ENCODE assay signal across 7 cellular contexts in the genomic region with DNA sequence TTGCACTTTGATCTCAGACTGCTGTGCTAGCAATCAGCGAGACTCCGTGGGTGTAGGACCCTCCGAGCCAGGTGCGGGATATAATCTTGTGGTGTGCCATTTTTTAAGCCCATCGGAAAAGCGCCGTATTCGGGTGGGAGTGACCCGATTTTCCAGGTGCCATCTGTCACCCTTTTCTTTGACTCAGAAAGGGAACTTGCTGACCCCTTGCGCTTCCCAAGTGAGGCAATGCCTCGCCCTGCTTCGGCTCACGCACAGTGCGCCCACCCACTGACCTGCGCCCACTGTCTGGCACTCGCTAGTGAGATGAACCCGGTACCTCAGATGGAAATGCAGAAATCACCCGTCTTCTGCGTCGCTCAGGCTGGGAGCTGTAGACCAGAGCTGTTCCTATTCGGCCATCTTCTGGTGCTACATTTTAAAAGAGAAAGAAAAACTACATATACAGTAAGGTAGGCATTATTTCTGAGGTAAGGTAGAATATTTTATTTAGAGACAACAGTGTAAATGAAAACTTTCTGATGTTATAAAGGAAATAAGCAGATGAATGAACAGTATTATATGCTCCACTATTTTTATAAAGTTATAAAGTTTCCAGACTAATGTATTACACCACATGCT.
DNase-seq lines count a peak whose midpoint lies in the region; ATAC-seq, FAIRE-seq and TF ChIP-seq lines count a peak whose summit lies in the region.
"Not testable (repeated sequence)": the region's sequence is repeated elsewhere in the genome, so short reads cannot be mapped to it uniquely, and the experiment has no call there.

No MANE protein-coding gene starts in this region.

- H3K36me3 Mint-ChIP-seq in T-helper 1 cell treated with Interleukin-12 subunit alpha and Interleukin-12 subunit beta and Interleukin-4 antibody, amounts not matched to agents 30 μg/mL and 1 μg/mL, for 36 hours (ENCODE audit: low read depth); activated T-cell treated with anti-CD3 and anti-CD28 coated beads, Interleukin-2, amount 50 U/mL, for 24 hours (ENCODE audit: low read depth): not testable (repeated sequence)

- TF ChIP-seq RAD21 in HCT116 (IDR thresholded peaks at IDR 0.05; ENCODE audit: low read depth); HepG2 (CRISPR knock-in tag; IDR thresholded peaks at IDR 0.05): not testable (repeated sequence)

- peak overlapping the region; percentile 43 for H3K4me2 ChIP-seq in HCT116 (ENCODE audit: low read length)
- not testable (repeated sequence) for H3K4me2 ChIP-seq in HepG2 (ENCODE audit: low read depth, low read length)

- ATAC-seq in HCT116, HepG2: not testable (repeated sequence)

- H3K9me3 Mint-ChIP-seq in T-helper 1 cell treated with Interleukin-12 subunit alpha and Interleukin-12 subunit beta and Interleukin-4 antibody, amounts not matched to agents 30 μg/mL and 1 μg/mL, for 36 hours, result peaks cover 12% of the 10 kb centered on the region
- not testable (repeated sequence) for H3K9me3 Mint-ChIP-seq in activated T-cell treated with anti-CD3 and anti-CD28 coated beads, Interleukin-2, amount 50 U/mL, for 24 hours

- not testable (repeated sequence) for H2AFZ ChIP-seq in HCT116 (ENCODE audit: low read depth, low read length, poor library complexity, severe bottlenecking); HepG2 (ENCODE audit: low read length)

- not testable (repeated sequence) for H3K36me3 ChIP-seq in HCT116 (ENCODE audit: control insufficient read depth in 1 of 2, insufficient read depth in 2 of 2, low read length in 2 of 2); HepG2 (replicated peaks in 1 of 2; ENCODE audit: control insufficient read depth in 1 of 2, insufficient read depth in 2 of 2, low read length in 2 of 2)

- H3K27ac Mint-ChIP-seq in T-helper 1 cell treated with Interleukin-12 subunit alpha and Interleukin-12 subunit beta and Interleukin-4 antibody, amounts not matched to agents 30 μg/mL and 1 μg/mL, for 36 hours; activated T-cell treated with anti-CD3 and anti-CD28 coated beads, Interleukin-2, amount 50 U/mL, for 24 hours: not testable (repeated sequence)

- not testable (repeated sequence) for H3K4me1 Mint-ChIP-seq in T-helper 1 cell treated with Interleukin-12 subunit alpha and Interleukin-12 subunit beta and Interleukin-4 antibody, amounts not matched to agents 30 μg/mL and 1 μg/mL, for 36 hours (ENCODE audit: low read depth); activated T-cell treated with anti-CD3 and anti-CD28 coated beads, Interleukin-2, amount 50 U/mL, for 24 hours (ENCODE audit: low read depth)

- peak; percentile 4 for DNase-seq in CMK (ENCODE audit: low read depth)
- DNase-seq in HCT116 (ENCODE audit: low read depth, low spot score); activated T-cell treated with anti-CD3 and anti-CD28 coated beads, Interleukin-2, amount 50 U/mL, for 24 hours; HepG2 (ENCODE audit: low spot score): not testable (repeated sequence)
- peak; percentile 7 for DNase-seq in LoVo (ENCODE audit: low spot score)
- DNase-seq in NCI-H526 treated with DMSO at 0.1 percent for 48 hours (lab: John Stamatoyannopoulos, UW), result peak; percentile 26

- H3K4me3 ChIP-seq in HCT116 (replicated peaks in 1 of 2; ENCODE audit: low read depth in 1 of 2, low read length in 2 of 2), result peak overlapping the region; percentile 41 to 47
- H3K4me3 ChIP-seq in HepG2 (replicated peaks in 1 of 3; ENCODE audit: insufficient read depth in 1 of 3, low read depth in 2 of 3, low read length in 3 of 3), result not testable (repeated sequence)

- H3K4me3 Mint-ChIP-seq in T-helper 1 cell treated with Interleukin-12 subunit alpha and Interleukin-12 subunit beta and Interleukin-4 antibody, amounts not matched to agents 30 μg/mL and 1 μg/mL, for 36 hours, result peak overlapping the region; percentile 23
- H3K4me3 Mint-ChIP-seq in activated T-cell treated with anti-CD3 and anti-CD28 coated beads, Interleukin-2, amount 50 U/mL, for 24 hours, result peak overlapping the region; percentile 20

- CTCF ChIA-PET in HCT116 (lab: Charles Lee); HepG2 (lab: Yijun Ruan, JAX; ENCODE audit: low intra/inter-chr PET ratio, low total read pairs): not testable (repeated sequence)

- RAD21 ChIA-PET in HCT116 (lab: Charles Lee; ENCODE audit: low non-redundant PET in 1 of 2, low total read pairs in 2 of 2, uncharacterized antibody in 2 of 2, unreplicated experiment in 2 of 2), result not testable (repeated sequence)

- POLR2A ChIA-PET in HCT116 (lab: Charles Lee); HepG2 (lab: Yijun Ruan, JAX): not testable (repeated sequence)

- H3K9me3 ChIP-seq in HCT116 (ENCODE audit: control insufficient read depth in 1 of 2, insufficient read depth in 1 of 2, low read depth in 1 of 2, low read length in 2 of 2), result not testable (repeated sequence)
- H3K9me3 ChIP-seq in HepG2 (ENCODE audit: low read length), result peaks cover 16% of the 10 kb centered on the region

- intact Hi-C loops in HCT116 (cut with micrococcal nuclease); HepG2 (cut with micrococcal nuclease; ENCODE audit: unreplicated experiment): not testable (repeated sequence)

- FAIRE-seq in HepG2 (lab: Jason Lieb, UNC), result not testable (repeated sequence)

- TSS peak; percentile 61 for BruUV-seq in HCT116 (replicated peaks; lab: Mats Ljungman, UMichigan)
- not testable (repeated sequence) for BruUV-seq in HepG2 (replicated peaks; lab: Mats Ljungman, UMichigan)

- not testable (repeated sequence) for H3K9ac ChIP-seq in HCT116 (ENCODE audit: low read length); HepG2 (ENCODE audit: insufficient read depth, low read depth, low read length)

- H3K27me3 ChIP-seq in HCT116 (ENCODE audit: insufficient read depth, low read length); HepG2 (ENCODE audit: control insufficient read depth in 1 of 2, insufficient read depth in 2 of 2, low read length in 2 of 2): not testable (repeated sequence)

- H3K79me2 ChIP-seq in HCT116 (ENCODE audit: insufficient read depth, low read length); HepG2 (ENCODE audit: insufficient read depth, low read length): not testable (repeated sequence)

- H3K27ac ChIP-seq in HCT116 (ENCODE audit: low read depth, low read length); HepG2 (ENCODE audit: extremely low read length, insufficient read depth, low read length): not testable (repeated sequence)

- TF ChIP-seq POLR2A in HCT116 (IDR thresholded peaks at IDR 0.05; ENCODE audit: borderline replicate concordance, extremely low read depth, insufficient read depth, insufficient read length); HepG2 (IDR thresholded peaks at IDR 0.05; ENCODE audit: insufficient read depth in 1 of 2, low read depth in 2 of 2, low read length in 2 of 2): not testable (repeated sequence)

- not testable (repeated sequence) for H3K9me2 ChIP-seq in HCT116 (ENCODE audit: insufficient read depth)

- not testable (repeated sequence) for H4K20me1 ChIP-seq in HCT116 (ENCODE audit: insufficient read depth); HepG2 (ENCODE audit: insufficient read depth, low read length)

- H3K4me1 ChIP-seq in HCT116 (ENCODE audit: control insufficient read depth in 1 of 2, insufficient read depth in 2 of 2, low read length in 2 of 2); HepG2 (ENCODE audit: insufficient read depth, low read length): not testable (repeated sequence)

- TF ChIP-seq EP300 in HepG2 (IDR thresholded peaks at IDR 0.05; ENCODE audit: low read depth in 2 of 2, low read length in 2 of 2); HepG2 (CRISPR knock-in tag; IDR thresholded peaks at IDR 0.05; ENCODE audit: borderline replicate concordance): not testable (repeated sequence)

- in situ Hi-C loops in HepG2 (cut with HindIII; ENCODE audit: extremely low pct_ligation_motif_present, low pct_unique_long_range_greater_than_20kb), result not testable (repeated sequence)

- not testable (repeated sequence) for H3K27me3 Mint-ChIP-seq in T-helper 1 cell treated with Interleukin-12 subunit alpha and Interleukin-12 subunit beta and Interleukin-4 antibody, amounts not matched to agents 30 μg/mL and 1 μg/mL, for 36 hours (ENCODE audit: low read depth); activated T-cell treated with anti-CD3 and anti-CD28 coated beads, Interleukin-2, amount 50 U/mL, for 24 hours

- TF ChIP-seq CTCF in HCT116 (IDR thresholded peaks at IDR 0.05 in 2 of 3, conservative IDR thresholded peaks at IDR 0.05 in 1 of 3; ENCODE audit: borderline replicate concordance in 1 of 3, insufficient read depth in 1 of 3, low read depth in 2 of 3, low read length in 2 of 3); HepG2 (CRISPR knock-in tag; IDR thresholded peaks at IDR 0.05): not testable (repeated sequence)

- WGBS in HepG2 (ENCODE audit: low lambda C conversion rate), result 74% methylated on average over 19 of the region's 21 CpGs

TF ChIP-seq in HepG2, 621 proteins besides CTCF, POLR2A, EP300 and RAD21:
- TF ChIP-seq, protein P1, sequence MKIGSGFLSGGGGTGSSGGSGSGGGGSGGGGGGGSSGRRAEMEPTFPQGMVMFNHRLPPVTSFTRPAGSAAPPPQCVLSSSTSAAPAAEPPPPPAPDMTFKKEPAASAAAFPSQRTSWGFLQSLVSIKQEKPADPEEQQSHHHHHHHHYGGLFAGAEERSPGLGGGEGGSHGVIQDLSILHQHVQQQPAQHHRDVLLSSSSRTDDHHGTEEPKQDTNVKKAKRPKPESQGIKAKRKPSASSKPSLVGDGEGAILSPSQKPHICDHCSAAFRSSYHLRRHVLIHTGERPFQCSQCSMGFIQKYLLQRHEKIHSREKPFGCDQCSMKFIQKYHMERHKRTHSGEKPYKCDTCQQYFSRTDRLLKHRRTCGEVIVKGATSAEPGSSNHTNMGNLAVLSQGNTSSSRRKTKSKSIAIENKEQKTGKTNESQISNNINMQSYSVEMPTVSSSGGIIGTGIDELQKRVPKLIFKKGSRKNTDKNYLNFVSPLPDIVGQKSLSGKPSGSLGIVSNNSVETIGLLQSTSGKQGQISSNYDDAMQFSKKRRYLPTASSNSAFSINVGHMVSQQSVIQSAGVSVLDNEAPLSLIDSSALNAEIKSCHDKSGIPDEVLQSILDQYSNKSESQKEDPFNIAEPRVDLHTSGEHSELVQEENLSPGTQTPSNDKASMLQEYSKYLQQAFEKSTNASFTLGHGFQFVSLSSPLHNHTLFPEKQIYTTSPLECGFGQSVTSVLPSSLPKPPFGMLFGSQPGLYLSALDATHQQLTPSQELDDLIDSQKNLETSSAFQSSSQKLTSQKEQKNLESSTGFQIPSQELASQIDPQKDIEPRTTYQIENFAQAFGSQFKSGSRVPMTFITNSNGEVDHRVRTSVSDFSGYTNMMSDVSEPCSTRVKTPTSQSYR (CRISPR knock-in tag; IDR thresholded peaks at IDR 0.05; ENCODE audit: borderline replicate concordance), result peak; percentile 15; the same call in 1 of the 2 replicates
